9 cellular contexts compared by ENCODE assay signal in genomic region chr4:151887816-151888180, GRCh38.
DNase-seq lines count a peak whose midpoint lies in the region; ATAC-seq and TF ChIP-seq lines count a peak whose summit lies in the region.
"Had no signal": no experiment of that assay in that cellular context is flagged by ENCODE, and none has a peak within 500 bp of the region (broad histone marks: within the 10 kb centered on the region; RNA-seq: fewer than 3 reads in every experiment).

No MANE protein-coding gene starts in this region.

- TF ChIP-seq CTCF in coronary artery (IDR thresholded peaks at IDR 0.05): no peak

- intact Hi-C loops in naive thymus-derived CD4-positive, alpha-beta T cell (cut with micrococcal nuclease): no loop called here

- H3K27ac Mint-ChIP-seq in naive thymus-derived CD4-positive, alpha-beta T cell: no peak overlapping the region

- POLR2A ChIA-PET in naive thymus-derived CD4-positive, alpha-beta T cell (lab: Charles Lee): interaction anchor here (1.1 kb wide), 1 partner anchor 8 kb away, joined by 3 read pairs; no protein-coding TSS in a partner anchor

- ATAC-seq in GM19043 (IDR thresholded peaks at IDR 0.05; ENCODE audit: low read depth, unreplicated experiment): peak; percentile 28
- peak; percentile 24 for ATAC-seq in GM21737 (IDR thresholded peaks at IDR 0.05; ENCODE audit: unreplicated experiment)
- ATAC-seq in HG03175 (IDR thresholded peaks at IDR 0.05; ENCODE audit: unreplicated experiment): peak; percentile 41
- ATAC-seq in naive thymus-derived CD4-positive, alpha-beta T cell: peak; percentile 19
- ATAC-seq: HepG2 had no signal

- no peaks in the 10 kb centered on the region for H3K36me3 ChIP-seq in naive thymus-derived CD4-positive, alpha-beta T cell (ENCODE audit: control insufficient read depth in 2 of 3, insufficient read depth in 3 of 3, low read length in 3 of 3)

- H3K4me3 ChIP-seq in naive thymus-derived CD4-positive, alpha-beta T cell (ENCODE audit: low read length): no peak overlapping the region
- no peak overlapping the region for H3K4me3 ChIP-seq in coronary artery

- CTCF ChIA-PET in naive thymus-derived CD4-positive, alpha-beta T cell (lab: Charles Lee): interaction anchor here (1.2 kb wide), 1 partner anchor 9 kb away, joined by 8 read pairs; no protein-coding TSS in a partner anchor

- H3K9me3 ChIP-seq in naive thymus-derived CD4-positive, alpha-beta T cell (ENCODE audit: control insufficient read depth in 2 of 3, low read length in 3 of 3): no peaks in the 10 kb centered on the region

- peaks cover 0 to 3% (median 0%) of the 10 kb centered on the region in 5 donors for H3K27me3 Mint-ChIP-seq in naive thymus-derived CD4-positive, alpha-beta T cell

- peaks cover 0 to 2% (median 0%) of the 10 kb centered on the region in 11 donors for H3K9me3 Mint-ChIP-seq in naive thymus-derived CD4-positive, alpha-beta T cell

- no peak overlapping the region for H3K27ac ChIP-seq in naive thymus-derived CD4-positive, alpha-beta T cell (ENCODE audit: low read depth, low read length)
- H3K27ac ChIP-seq in coronary artery: peak overlapping the region in 1 of 2 donors; percentile 7

- peaks cover 9 to 25% (median 16%) of the 10 kb centered on the region in 7 donors for H3K4me1 Mint-ChIP-seq in naive thymus-derived CD4-positive, alpha-beta T cell

- no peak for DNase-seq in naive thymus-derived CD4-positive, alpha-beta T cell
- DNase-seq in AG20443 (ENCODE audit: low spot score) (no peak), NAMALWA (ENCODE audit: low spot score) (no peak), coronary artery (ENCODE audit: low spot score) (no peak)
- DNase-seq: NCI-H146 had no signal

- peaks cover 0 to 12% of the 10 kb centered on the region in 2 donors for H3K4me1 ChIP-seq in naive thymus-derived CD4-positive, alpha-beta T cell (ENCODE audit: control insufficient read depth in 2 of 2, insufficient read depth in 2 of 2, low read length in 2 of 2)

- H3K4me3 Mint-ChIP-seq in naive thymus-derived CD4-positive, alpha-beta T cell: peak overlapping the region in 1 of 10 donors; percentile 4

- no peaks in the 10 kb centered on the region for H3K27me3 ChIP-seq in naive thymus-derived CD4-positive, alpha-beta T cell (ENCODE audit: control insufficient read depth in 2 of 2, insufficient read depth in 2 of 2, low read length in 2 of 2)

- peaks cover 0 to 2% (median 0%) of the 10 kb centered on the region in 5 donors for H3K36me3 Mint-ChIP-seq in naive thymus-derived CD4-positive, alpha-beta T cell
